ENCODE assay signal across 1 cellular context in genomic region chr10:28698075-28698474, GRCh38.
TF ChIP-seq lines count a peak whose summit lies in the region.

No MANE protein-coding gene starts in this region.

TF ChIP-seq in K562, 482 proteins besides CTCF, POLR2A, EP300 and RAD21 (continued from another document):
- TF ChIP-seq MITF (IDR thresholded peaks at IDR 0.05): no peak
- TF ChIP-seq ARHGAP35 (IDR thresholded peaks at IDR 0.05; ENCODE audit: partially characterized antibody): no peak
- TF ChIP-seq PHF8 (IDR thresholded peaks at IDR 0.05; ENCODE audit: borderline replicate concordance, low read length): no peak
- no peak for TF ChIP-seq PHB2 (IDR thresholded peaks at IDR 0.05; ENCODE audit: low read depth)
- no peak for TF ChIP-seq ZNF584 (CRISPR knock-in tag; IDR thresholded peaks at IDR 0.05; ENCODE audit: low read depth)
